1 cellular context compared by ENCODE assay signal in genomic region chr18:657311-657997, GRCh38.
TF ChIP-seq lines count a peak whose summit lies in the region.

Gene TYMS, plus strand, starts transcription at chr18:657653. Its CDS starts 90 bp downstream, at chr18:657743.

TF ChIP-seq in HepG2, 621 proteins besides CTCF, POLR2A, EP300 and RAD21 (continued from another document and continues in another):
- TF ChIP-seq NKX3-1 (CRISPR knock-in tag; IDR thresholded peaks at IDR 0.05): peak; percentile 15; the same call in 1 of the 2 replicates
- TF ChIP-seq MYPOP (CRISPR knock-in tag; IDR thresholded peaks at IDR 0.05): no peak
- TF ChIP-seq YEATS2 (CRISPR knock-in tag; IDR thresholded peaks at IDR 0.05; ENCODE audit: borderline replicate concordance): peak; percentile 46; the same call in 1 of the 2 replicates
- TF ChIP-seq CC2D1A (CRISPR knock-in tag; IDR thresholded peaks at IDR 0.05): no peak
- TF ChIP-seq NFAT5 (CRISPR knock-in tag; IDR thresholded peaks at IDR 0.05): no peak
- peak; percentile 76 for TF ChIP-seq HOXA3 (CRISPR knock-in tag; IDR thresholded peaks at IDR 0.05)
- TF ChIP-seq ELF3 (CRISPR knock-in tag; IDR thresholded peaks at IDR 0.05): peak; percentile 38
- TF ChIP-seq ZNF564 (CRISPR knock-in tag; IDR thresholded peaks at IDR 0.05): peak; percentile 41; the same call in 1 of the 2 replicates
- TF ChIP-seq ZNF713 (CRISPR knock-in tag; IDR thresholded peaks at IDR 0.05): no peak
- no peak for TF ChIP-seq ZNF75D (CRISPR knock-in tag; IDR thresholded peaks at IDR 0.05; ENCODE audit: borderline replicate concordance)
- no peak for TF ChIP-seq ZBTB7A (CRISPR knock-in tag; IDR thresholded peaks at IDR 0.05)
- no peak for TF ChIP-seq ZNF253 (CRISPR knock-in tag; IDR thresholded peaks at IDR 0.05; ENCODE audit: borderline replicate concordance)
- no peak for TF ChIP-seq ZFP1 (CRISPR knock-in tag; IDR thresholded peaks at IDR 0.05)
- TF ChIP-seq, protein P1, sequence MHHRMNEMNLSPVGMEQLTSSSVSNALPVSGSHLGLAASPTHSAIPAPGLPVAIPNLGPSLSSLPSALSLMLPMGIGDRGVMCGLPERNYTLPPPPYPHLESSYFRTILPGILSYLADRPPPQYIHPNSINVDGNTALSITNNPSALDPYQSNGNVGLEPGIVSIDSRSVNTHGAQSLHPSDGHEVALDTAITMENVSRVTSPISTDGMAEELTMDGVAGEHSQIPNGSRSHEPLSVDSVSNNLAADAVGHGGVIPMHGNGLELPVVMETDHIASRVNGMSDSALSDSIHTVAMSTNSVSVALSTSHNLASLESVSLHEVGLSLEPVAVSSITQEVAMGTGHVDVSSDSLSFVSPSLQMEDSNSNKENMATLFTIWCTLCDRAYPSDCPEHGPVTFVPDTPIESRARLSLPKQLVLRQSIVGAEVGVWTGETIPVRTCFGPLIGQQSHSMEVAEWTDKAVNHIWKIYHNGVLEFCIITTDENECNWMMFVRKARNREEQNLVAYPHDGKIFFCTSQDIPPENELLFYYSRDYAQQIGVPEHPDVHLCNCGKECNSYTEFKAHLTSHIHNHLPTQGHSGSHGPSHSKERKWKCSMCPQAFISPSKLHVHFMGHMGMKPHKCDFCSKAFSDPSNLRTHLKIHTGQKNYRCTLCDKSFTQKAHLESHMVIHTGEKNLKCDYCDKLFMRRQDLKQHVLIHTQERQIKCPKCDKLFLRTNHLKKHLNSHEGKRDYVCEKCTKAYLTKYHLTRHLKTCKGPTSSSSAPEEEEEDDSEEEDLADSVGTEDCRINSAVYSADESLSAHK (CRISPR knock-in tag; IDR thresholded peaks at IDR 0.05; ENCODE audit: borderline replicate concordance): no peak
- no peak for TF ChIP-seq NFRKB (IDR thresholded peaks at IDR 0.05)
- TF ChIP-seq ZNF562 (CRISPR knock-in tag; IDR thresholded peaks at IDR 0.05; ENCODE audit: borderline replicate concordance): no peak
- TF ChIP-seq ZNF770 (CRISPR knock-in tag; IDR thresholded peaks at IDR 0.05): no peak
- peak; percentile 84; the same call in 1 of the 2 replicates for TF ChIP-seq ZNF138 (CRISPR knock-in tag; IDR thresholded peaks at IDR 0.05; ENCODE audit: low read depth)
- TF ChIP-seq RFXAP (CRISPR knock-in tag; IDR thresholded peaks at IDR 0.05; ENCODE audit: borderline replicate concordance): peak; percentile 64; the same call in 1 of the 2 replicates
- no peak for TF ChIP-seq ZNF607 (CRISPR knock-in tag; IDR thresholded peaks at IDR 0.05; ENCODE audit: borderline replicate concordance)
- TF ChIP-seq ARNT2 (CRISPR knock-in tag; IDR thresholded peaks at IDR 0.05; ENCODE audit: low read depth): peak; percentile 68; the same call in 1 of the 2 replicates
- TF ChIP-seq, protein P2, sequence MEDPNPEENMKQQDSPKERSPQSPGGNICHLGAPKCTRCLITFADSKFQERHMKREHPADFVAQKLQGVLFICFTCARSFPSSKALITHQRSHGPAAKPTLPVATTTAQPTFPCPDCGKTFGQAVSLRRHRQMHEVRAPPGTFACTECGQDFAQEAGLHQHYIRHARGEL (CRISPR knock-in tag; IDR thresholded peaks at IDR 0.05): peak; percentile 87; the same call in 1 of the 2 replicates
- TF ChIP-seq PRMT3 (CRISPR knock-in tag; IDR thresholded peaks at IDR 0.05; ENCODE audit: borderline replicate concordance, low read depth): 0 out of 2 replicates have a peak, but pooled peaks have one; percentile 84
- peak; percentile 40; the same call in 1 of the 2 replicates for TF ChIP-seq GMEB1 (CRISPR knock-in tag; IDR thresholded peaks at IDR 0.05; ENCODE audit: borderline replicate concordance)
- peak; percentile 93 for TF ChIP-seq TFDP2 (CRISPR knock-in tag; IDR thresholded peaks at IDR 0.05)
- TF ChIP-seq, protein P3, sequence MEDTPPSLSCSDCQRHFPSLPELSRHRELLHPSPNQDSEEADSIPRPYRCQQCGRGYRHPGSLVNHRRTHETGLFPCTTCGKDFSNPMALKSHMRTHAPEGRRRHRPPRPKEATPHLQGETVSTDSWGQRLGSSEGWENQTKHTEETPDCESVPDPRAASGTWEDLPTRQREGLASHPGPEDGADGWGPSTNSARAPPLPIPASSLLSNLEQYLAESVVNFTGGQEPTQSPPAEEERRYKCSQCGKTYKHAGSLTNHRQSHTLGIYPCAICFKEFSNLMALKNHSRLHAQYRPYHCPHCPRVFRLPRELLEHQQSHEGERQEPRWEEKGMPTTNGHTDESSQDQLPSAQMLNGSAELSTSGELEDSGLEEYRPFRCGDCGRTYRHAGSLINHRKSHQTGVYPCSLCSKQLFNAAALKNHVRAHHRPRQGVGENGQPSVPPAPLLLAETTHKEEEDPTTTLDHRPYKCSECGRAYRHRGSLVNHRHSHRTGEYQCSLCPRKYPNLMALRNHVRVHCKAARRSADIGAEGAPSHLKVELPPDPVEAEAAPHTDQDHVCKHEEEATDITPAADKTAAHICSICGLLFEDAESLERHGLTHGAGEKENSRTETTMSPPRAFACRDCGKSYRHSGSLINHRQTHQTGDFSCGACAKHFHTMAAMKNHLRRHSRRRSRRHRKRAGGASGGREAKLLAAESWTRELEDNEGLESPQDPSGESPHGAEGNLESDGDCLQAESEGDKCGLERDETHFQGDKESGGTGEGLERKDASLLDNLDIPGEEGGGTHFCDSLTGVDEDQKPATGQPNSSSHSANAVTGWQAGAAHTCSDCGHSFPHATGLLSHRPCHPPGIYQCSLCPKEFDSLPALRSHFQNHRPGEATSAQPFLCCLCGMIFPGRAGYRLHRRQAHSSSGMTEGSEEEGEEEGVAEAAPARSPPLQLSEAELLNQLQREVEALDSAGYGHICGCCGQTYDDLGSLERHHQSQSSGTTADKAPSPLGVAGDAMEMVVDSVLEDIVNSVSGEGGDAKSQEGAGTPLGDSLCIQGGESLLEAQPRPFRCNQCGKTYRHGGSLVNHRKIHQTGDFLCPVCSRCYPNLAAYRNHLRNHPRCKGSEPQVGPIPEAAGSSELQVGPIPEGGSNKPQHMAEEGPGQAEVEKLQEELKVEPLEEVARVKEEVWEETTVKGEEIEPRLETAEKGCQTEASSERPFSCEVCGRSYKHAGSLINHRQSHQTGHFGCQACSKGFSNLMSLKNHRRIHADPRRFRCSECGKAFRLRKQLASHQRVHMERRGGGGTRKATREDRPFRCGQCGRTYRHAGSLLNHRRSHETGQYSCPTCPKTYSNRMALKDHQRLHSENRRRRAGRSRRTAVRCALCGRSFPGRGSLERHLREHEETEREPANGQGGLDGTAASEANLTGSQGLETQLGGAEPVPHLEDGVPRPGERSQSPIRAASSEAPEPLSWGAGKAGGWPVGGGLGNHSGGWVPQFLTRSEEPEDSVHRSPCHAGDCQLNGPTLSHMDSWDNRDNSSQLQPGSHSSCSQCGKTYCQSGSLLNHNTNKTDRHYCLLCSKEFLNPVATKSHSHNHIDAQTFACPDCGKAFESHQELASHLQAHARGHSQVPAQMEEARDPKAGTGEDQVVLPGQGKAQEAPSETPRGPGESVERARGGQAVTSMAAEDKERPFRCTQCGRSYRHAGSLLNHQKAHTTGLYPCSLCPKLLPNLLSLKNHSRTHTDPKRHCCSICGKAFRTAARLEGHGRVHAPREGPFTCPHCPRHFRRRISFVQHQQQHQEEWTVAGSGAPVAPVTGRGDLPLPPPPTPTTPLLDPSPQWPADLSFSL (CRISPR knock-in tag; IDR thresholded peaks at IDR 0.05): no peak
- peak; percentile 73 for TF ChIP-seq ZNF776 (CRISPR knock-in tag; IDR thresholded peaks at IDR 0.05)
- TF ChIP-seq, protein P4, sequence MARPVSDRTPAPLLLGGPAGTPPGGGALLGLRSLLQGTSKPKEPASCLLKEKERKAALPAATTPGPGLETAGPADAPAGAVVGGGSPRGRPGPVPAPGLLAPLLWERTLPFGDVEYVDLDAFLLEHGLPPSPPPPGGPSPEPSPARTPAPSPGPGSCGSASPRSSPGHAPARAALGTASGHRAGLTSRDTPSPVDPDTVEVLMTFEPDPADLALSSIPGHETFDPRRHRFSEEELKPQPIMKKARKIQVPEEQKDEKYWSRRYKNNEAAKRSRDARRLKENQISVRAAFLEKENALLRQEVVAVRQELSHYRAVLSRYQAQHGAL (CRISPR knock-in tag; IDR thresholded peaks at IDR 0.05; ENCODE audit: not compliant biosample characterization): no peak
- TF ChIP-seq ZNF263 (CRISPR knock-in tag; IDR thresholded peaks at IDR 0.05): no peak
- no peak for TF ChIP-seq ZNF329 (CRISPR knock-in tag; IDR thresholded peaks at IDR 0.05; ENCODE audit: low read depth)
- TF ChIP-seq ZBTB46 (CRISPR knock-in tag; IDR thresholded peaks at IDR 0.05; ENCODE audit: borderline replicate concordance): 0 out of 2 replicates have a peak, but pooled peaks have one; percentile 26
- no peak; the same call in 1 of the 2 replicates for TF ChIP-seq ZNF782 (CRISPR knock-in tag; IDR thresholded peaks at IDR 0.05; ENCODE audit: borderline replicate concordance)
